Comparison of ENCODE assay signal across 9 cellular contexts in the genomic region with DNA sequence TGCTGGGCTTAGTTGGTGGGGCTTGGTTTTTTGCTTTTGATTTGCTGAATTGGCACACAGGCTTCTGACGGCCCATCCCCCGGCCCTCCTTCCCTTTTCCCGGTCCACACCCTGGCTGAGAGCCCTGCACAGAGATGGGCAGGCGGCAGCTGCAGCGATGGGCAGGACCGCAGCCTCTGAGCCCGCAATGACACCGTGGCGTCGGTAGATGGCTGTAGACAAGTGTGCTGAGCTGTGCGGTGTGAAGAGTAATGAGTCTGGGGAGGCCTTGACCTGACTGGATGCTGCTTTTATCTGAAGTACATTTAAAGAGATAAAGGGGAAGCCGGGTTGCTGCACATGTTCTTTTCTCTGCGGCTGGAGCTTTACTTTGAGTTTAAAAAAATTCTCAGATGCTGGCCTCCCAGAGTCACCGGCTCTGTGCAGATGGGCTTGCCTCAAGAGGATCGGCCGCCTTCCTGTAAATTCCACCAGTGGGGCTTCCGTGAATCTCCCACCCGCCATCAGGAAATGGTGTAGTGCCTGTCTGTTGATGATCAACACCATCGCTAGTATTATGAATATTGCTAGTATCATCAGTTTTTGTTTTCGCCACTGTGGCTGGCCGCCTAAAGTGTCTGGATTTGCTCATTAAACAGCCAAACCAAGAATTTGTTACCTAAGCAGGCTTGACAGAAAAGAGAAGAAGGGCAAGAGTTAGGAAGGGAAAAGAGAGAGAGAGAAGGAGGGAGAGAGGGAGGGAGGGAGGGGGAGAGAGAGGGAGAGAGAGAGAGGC.
DNase-seq lines count a peak whose midpoint lies in the region; ATAC-seq and TF ChIP-seq lines count a peak whose summit lies in the region.
"Had no signal": no experiment of that assay in that cellular context is flagged by ENCODE, and none has a peak within 500 bp of the region (broad histone marks: within the 10 kb centered on the region; RNA-seq: fewer than 3 reads in every experiment).

No MANE protein-coding gene starts in this region.

- intact Hi-C loops in left cardiac atrium (cut with DNase I), result no loop called here
- intact Hi-C loops in gastrocnemius medialis (cut with DNase I; ENCODE audit: low total_unique reads), result no loop called here

- H3K27me3 ChIP-seq in gastrocnemius medialis, result peaks cover 9 to 26% (median 23%) of the 10 kb centered on the region in 3 donors

- in situ Hi-C loops in gastrocnemius medialis (cut with MboI; ENCODE audit: low sequenced_read_pairs in 4 of 4), result no loop called here

- H3K9me3 Mint-ChIP-seq in stimulated activated naive CD8-positive, alpha-beta T cell treated with anti-CD3 and anti-CD28 coated beads, Interleukin-15, amount 100 ng/mL, for 72 hours, result peaks cover 0 to 12% of the 10 kb centered on the region in 2 donors

- no peaks in the 10 kb centered on the region for H3K27me3 Mint-ChIP-seq in stimulated activated naive CD8-positive, alpha-beta T cell treated with anti-CD3 and anti-CD28 coated beads, Interleukin-15, amount 100 ng/mL, for 72 hours
- H3K27me3 Mint-ChIP-seq: T-cell had no signal

- peak; percentile 16 for DNase-seq in DMS53 (lab: John Stamatoyannopoulos, UW)
- DNase-seq in DMS53 treated with DMSO at 0.1 percent for 48 hours (lab: John Stamatoyannopoulos, UW; ENCODE audit: unreplicated experiment), result no peak
- DNase-seq in NCI-H82 (lab: John Stamatoyannopoulos, UW), result peak; percentile 94
- DNase-seq in left cardiac atrium, result peak; percentile 28
- peak; percentile 10 to 41 for DNase-seq in gastrocnemius medialis
- no peak for DNase-seq in stimulated activated naive CD8-positive, alpha-beta T cell treated with anti-CD3 and anti-CD28 coated beads, Interleukin-15, amount 100 ng/mL, for 72 hours
- no peak for DNase-seq in LoVo (ENCODE audit: low spot score)
- DNase-seq: T-cell had no signal

- peak in 2 of 5 experiments; percentile 6 to 39 for TF ChIP-seq CTCF in gastrocnemius medialis (IDR thresholded peaks at IDR 0.05 in 4 of 5, conservative IDR thresholded peaks at IDR 0.05 in 1 of 5)

- no peak overlapping the region for H3K4me3 ChIP-seq in gastrocnemius medialis

- H3K27ac Mint-ChIP-seq in stimulated activated naive CD8-positive, alpha-beta T cell treated with anti-CD3 and anti-CD28 coated beads, Interleukin-15, amount 100 ng/mL, for 72 hours, result no peak overlapping the region
- H3K27ac Mint-ChIP-seq: T-cell had no signal

- H3K36me3 ChIP-seq in gastrocnemius medialis, result no peaks in the 10 kb centered on the region

- no peaks in the 10 kb centered on the region for H3K9me3 ChIP-seq in gastrocnemius medialis

- H3K4me1 ChIP-seq in gastrocnemius medialis, result no peaks in the 10 kb centered on the region

- no peak for TF ChIP-seq POLR2A in gastrocnemius medialis (IDR thresholded peaks at IDR 0.05)

- peak in 1 of 2 donors; percentile 51 for ATAC-seq in left cardiac atrium
- peak; percentile 52 to 75 for ATAC-seq in gastrocnemius medialis
- ATAC-seq in stimulated activated naive CD8-positive, alpha-beta T cell treated with anti-CD3 and anti-CD28 coated beads, Interleukin-15, amount 100 ng/mL, for 72 hours, result no peak
- ATAC-seq in GM21723 (IDR thresholded peaks at IDR 0.05; ENCODE audit: unreplicated experiment), result no peak
- ATAC-seq: T-cell had no signal

- no peak overlapping the region for H3K27ac ChIP-seq in gastrocnemius medialis

- no peaks in the 10 kb centered on the region for H3K4me1 Mint-ChIP-seq in stimulated activated naive CD8-positive, alpha-beta T cell treated with anti-CD3 and anti-CD28 coated beads, Interleukin-15, amount 100 ng/mL, for 72 hours
- H3K4me1 Mint-ChIP-seq: T-cell had no signal

- H3K4me3 Mint-ChIP-seq in stimulated activated naive CD8-positive, alpha-beta T cell treated with anti-CD3 and anti-CD28 coated beads, Interleukin-15, amount 100 ng/mL, for 72 hours, result no peak overlapping the region
- H3K4me3 Mint-ChIP-seq: T-cell had no signal

Comparison
In these comparisons a context has a peak if more than half of its experiments do, and no peak if none do; other contexts are left out.
1. DNase-seq: peak in DMS53 (single experiment), NCI-H82 (single experiment), left cardiac atrium (single experiment) and gastrocnemius medialis (2 of 2); none in DMS53 treated with DMSO at 0.1 percent for 48 hours (single experiment), stimulated activated naive CD8-positive, alpha-beta T cell treated with anti-CD3 and anti-CD28 coated beads, Interleukin-15, amount 100 ng/mL, for 72 hours (0 of 2) and LoVo (single experiment).
2. ATAC-seq: peak in gastrocnemius medialis (2 of 2); none in stimulated activated naive CD8-positive, alpha-beta T cell treated with anti-CD3 and anti-CD28 coated beads, Interleukin-15, amount 100 ng/mL, for 72 hours (single experiment) and GM21723 (single experiment).